Comparison of ENCODE assay signal across 1 cellular context in the genomic region with DNA sequence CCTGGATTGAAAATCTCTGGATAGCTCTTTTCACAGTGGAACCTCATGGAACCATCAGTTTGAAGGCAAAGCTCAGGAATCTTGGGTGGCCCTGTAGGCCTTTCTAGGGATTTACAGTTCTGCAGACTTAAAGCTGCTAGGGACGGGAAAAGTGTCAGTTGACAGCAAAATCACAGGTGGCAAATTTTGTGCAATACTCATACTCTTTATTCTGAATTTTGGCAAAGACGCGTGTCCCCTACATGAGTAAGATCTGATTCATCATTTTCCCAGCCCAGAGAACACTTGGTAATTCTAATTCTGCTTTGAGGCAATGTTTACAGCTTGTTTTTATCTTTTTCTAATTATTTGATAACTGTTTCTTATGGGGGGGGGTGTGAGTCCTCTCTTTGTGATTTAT.
TF ChIP-seq lines count a peak whose summit lies in the region.

No MANE protein-coding gene starts in this region.

TF ChIP-seq in IMR-90, 13 proteins besides CTCF, POLR2A, EP300 and RAD21:
- peak; percentile 60; the same call in 1 of the 2 replicates for TF ChIP-seq FOS (IDR thresholded peaks at IDR 0.05; ENCODE audit: low read depth, low read length)
- TF ChIP-seq CEBPB (IDR thresholded peaks at IDR 0.05; ENCODE audit: low read depth, low read length): peak; percentile 92
- TF ChIP-seq ELK1 (IDR thresholded peaks at IDR 0.05; ENCODE audit: borderline replicate concordance, low read depth, low read length): no peak
- peak; percentile 38; the same call in 1 of the 2 replicates for TF ChIP-seq BHLHE40 (IDR thresholded peaks at IDR 0.05; ENCODE audit: low read depth, low read length)
- TF ChIP-seq MAFK (IDR thresholded peaks at IDR 0.05; ENCODE audit: low read depth, low read length): peak; percentile 55; the same call in 1 of the 2 replicates
- TF ChIP-seq NFE2L2 (IDR thresholded peaks at IDR 0.05; ENCODE audit: low read depth, low read length): no peak; the same call in 1 of the 2 replicates
